Comparison of ENCODE assay signal across 13 cellular contexts in the genomic region with DNA sequence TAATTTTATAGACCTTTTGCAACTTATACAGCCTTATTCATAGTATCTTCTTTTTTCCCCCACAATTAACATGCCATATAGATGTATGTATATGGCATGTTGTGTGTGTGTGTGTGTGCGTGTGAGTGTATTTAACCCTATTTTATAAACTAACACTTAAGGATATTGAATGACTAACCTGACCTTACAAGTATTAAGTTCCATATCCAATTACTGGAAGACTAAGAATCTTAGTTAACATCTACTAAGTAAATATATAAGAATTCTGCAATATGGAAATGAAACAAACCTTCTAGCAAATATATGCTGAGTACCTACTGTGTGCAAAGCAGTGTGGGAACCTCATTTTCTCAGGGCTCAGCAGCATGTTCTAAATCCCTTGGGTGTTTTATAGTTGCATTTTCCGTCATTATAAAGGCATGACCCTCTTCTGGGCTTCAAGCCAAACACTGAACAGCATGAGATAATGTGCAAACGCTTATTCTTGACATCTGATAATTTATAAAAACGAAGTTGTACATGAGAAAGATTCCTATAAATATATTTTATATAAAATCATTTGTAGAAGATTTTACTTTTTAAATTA.
DNase-seq lines count a peak whose midpoint lies in the region; ATAC-seq and TF ChIP-seq lines count a peak whose summit lies in the region.
"Had no signal": no experiment of that assay in that cellular context is flagged by ENCODE, and none has a peak within 500 bp of the region (broad histone marks: within the 10 kb centered on the region; RNA-seq: fewer than 3 reads in every experiment).

No MANE protein-coding gene starts in this region.

- TF ChIP-seq POLR2A in erythroblast (IDR thresholded peaks at IDR 0.05; ENCODE audit: low read length) = no peak

- H3K4me3 Mint-ChIP-seq in effector memory CD8-positive, alpha-beta T cell = no peak overlapping the region
- no peak overlapping the region for H3K4me3 Mint-ChIP-seq in H9
- H3K4me3 Mint-ChIP-seq in endothelial cell (ENCODE audit: unreplicated experiment) = no peak overlapping the region
- H3K4me3 Mint-ChIP-seq: immature natural killer cell had no signal

- H3K9me3 Mint-ChIP-seq in effector memory CD8-positive, alpha-beta T cell = peaks cover 6 to 16% of the 10 kb centered on the region in 2 donors
- H3K9me3 Mint-ChIP-seq in H9 (peaks cover 0 to 6% of the 10 kb centered on the region in 2 experiments; a peak in 3 of 5 replicates), endothelial cell (ENCODE audit: unreplicated experiment) (no peaks in the 10 kb centered on the region)

- no peaks in the 10 kb centered on the region for H3K36me3 Mint-ChIP-seq in effector memory CD8-positive, alpha-beta T cell (ENCODE audit: insufficient read depth)
- H3K36me3 Mint-ChIP-seq in H9 (ENCODE audit: insufficient read depth in 1 of 3, low read depth in 3 of 3) = no peaks in the 10 kb centered on the region
- H3K36me3 Mint-ChIP-seq in endothelial cell (ENCODE audit: low read depth, unreplicated experiment) = no peaks in the 10 kb centered on the region
- H3K36me3 Mint-ChIP-seq: immature natural killer cell had no signal

- H3K79me2 ChIP-seq in H9 (ENCODE audit: insufficient read depth, low read length) = no peaks in the 10 kb centered on the region

- H3K9me3 ChIP-seq in A673 (ENCODE audit: low read depth, low read length, poor library complexity, severe bottlenecking) (no peaks in the 10 kb centered on the region), H9 (ENCODE audit: control insufficient read depth, low read depth, low read length) (no peaks in the 10 kb centered on the region)
- H3K9me3 ChIP-seq: BLaER1 had no signal

- H3K9ac ChIP-seq in H9 (ENCODE audit: extremely low read depth, insufficient read length, low read length) = no peak overlapping the region
- H3K9ac ChIP-seq: BLaER1 had no signal

- ATAC-seq in effector memory CD8-positive, alpha-beta T cell (replicated peaks) = no peak

- no TSS peak for BruUV-seq in A673 (replicated peaks; lab: Mats Ljungman, UMichigan)

- no peak overlapping the region for H3K4ac ChIP-seq in H9 (ENCODE audit: low read depth, low read length)

- H2BK120ac ChIP-seq in H9 (ENCODE audit: low read depth, low read length, poor library complexity, severe bottlenecking) = no peak overlapping the region

- H2BK15ac ChIP-seq in H9 (ENCODE audit: low read depth, low read length) = no peak overlapping the region

- no peak overlapping the region for H4K5ac ChIP-seq in H9 (ENCODE audit: insufficient read length, low read depth, low read length)

- POLR2A ChIA-PET in A673 (lab: Charles Lee; ENCODE audit: low non-redundant PET) = no interaction called here
- POLR2A ChIA-PET in HEK293T (lab: Yijun Ruan, JAX) = no interaction called here

- H3K79me1 ChIP-seq in H9 (ENCODE audit: insufficient read depth, low read depth, low read length, poor library complexity, severe bottlenecking) = no peaks in the 10 kb centered on the region

- no peak overlapping the region for H3K18ac ChIP-seq in H9 (ENCODE audit: insufficient read length, low read depth, low read length)

- H2AK5ac ChIP-seq in H9 (ENCODE audit: insufficient read length, low read length) = no peak overlapping the region

- H2AFZ ChIP-seq in H9 (ENCODE audit: low read length) = no peak overlapping the region

- no peak overlapping the region for H3K27ac Mint-ChIP-seq in effector memory CD8-positive, alpha-beta T cell
- H3K27ac Mint-ChIP-seq in H9 (no peak overlapping the region), endothelial cell (ENCODE audit: unreplicated experiment) (no peak overlapping the region)
- H3K27ac Mint-ChIP-seq: immature natural killer cell had no signal

- TF ChIP-seq CTCF in A673 (conservative IDR thresholded peaks at IDR 0.05; ENCODE audit: low read depth, low read length) (no peak), H9 (conservative IDR thresholded peaks at IDR 0.05) (no peak), endothelial cell (IDR thresholded peaks at IDR 0.05; ENCODE audit: unreplicated experiment) (no peak)

- no peak overlapping the region for H2BK20ac ChIP-seq in H9 (ENCODE audit: low read depth, low read length, poor library complexity, severe bottlenecking)

- H3K4me1 ChIP-seq in A673 (ENCODE audit: insufficient read depth, low read length, poor library complexity, severe bottlenecking) = peaks cover 19% of the 10 kb centered on the region
- no peaks in the 10 kb centered on the region for H3K4me1 ChIP-seq in H9 (ENCODE audit: insufficient read depth, low read length)
- H3K4me1 ChIP-seq: BLaER1 had no signal

- no peak overlapping the region for H3K23ac ChIP-seq in H9 (ENCODE audit: insufficient read length, low read depth, low read length)

- H3K56ac ChIP-seq in H9 (ENCODE audit: insufficient read length, low read depth, low read length) = no peak overlapping the region

- H3K4me2 ChIP-seq in H9 (ENCODE audit: insufficient read depth, insufficient read length, low read length) = no peak overlapping the region
- H3K4me2 ChIP-seq: BLaER1 had no signal

- no peak overlapping the region for H4K8ac ChIP-seq in H9 (replicated peaks; ENCODE audit: insufficient read length, low read depth, low read length)

- H3K27me3 ChIP-seq in A673 (replicated peaks; ENCODE audit: insufficient read depth, low read depth, low read length, poor library complexity) (no peaks in the 10 kb centered on the region), H9 (ENCODE audit: insufficient read depth, low read length) (no peaks in the 10 kb centered on the region)
- H3K27me3 ChIP-seq: BLaER1 had no signal

- CTCF ChIA-PET in A673 (lab: Charles Lee) (no interaction called here), HEK293T (lab: Yijun Ruan, JAX) (no interaction called here)

- H3K27ac ChIP-seq in A673 (ENCODE audit: low read depth, low read length, poor library complexity, severe bottlenecking) (no peak overlapping the region), H9 (ENCODE audit: insufficient read length, low read depth, low read length) (no peak overlapping the region)
- H3K27ac ChIP-seq: BLaER1 had no signal

- H3K4me3 ChIP-seq in A673 (ENCODE audit: low read depth, low read length, poor library complexity, severe bottlenecking) = no peak overlapping the region
- H3K4me3 ChIP-seq: BLaER1 had no signal

- H2BK12ac ChIP-seq in H9 (ENCODE audit: insufficient read length, low read depth, low read length) = no peak overlapping the region

- H3K23me2 ChIP-seq in H9 (ENCODE audit: insufficient read length, low read depth, low read length, poor library complexity, severe bottlenecking) = no peaks in the 10 kb centered on the region

- H2BK5ac ChIP-seq in H9 (ENCODE audit: insufficient read length, low read length) = no peak overlapping the region

- H4K20me1 ChIP-seq in H9 (ENCODE audit: control insufficient read depth, insufficient read depth, insufficient read length) = no peaks in the 10 kb centered on the region
- H4K20me1 ChIP-seq: BLaER1 had no signal

- DNase-seq in A673 (ENCODE audit: low spot score) (peak; percentile 84), HEK293T (ENCODE audit: extremely low spot score) (peak; percentile 28), NCI-H446 (lab: John Stamatoyannopoulos, UW) (peak; percentile 51 to 83), erythroblast (lab: John Stamatoyannopoulos, UW) (peak; percentile 18 to 22), H9 (no peak), endothelial cell (ENCODE audit: low spot score) (no peak)
- no peak for DNase-seq in effector memory CD8-positive, alpha-beta T cell
- no peak for DNase-seq in stimulated activated CD4-positive, alpha-beta T cell treated with anti-CD3 and anti-CD28 coated beads, Interleukin-15, amount 100 ng/mL, for 24 hours
- DNase-seq: immature natural killer cell; KBM-7; stimulated activated naive CD4-positive, alpha-beta T cell; T-helper 2 cell had no signal

- H3T11ph ChIP-seq in H9 (ENCODE audit: low read length) = no peak overlapping the region

- no peak overlapping the region for H4K91ac ChIP-seq in H9 (ENCODE audit: insufficient read length, low read depth, low read length)

- H3K36me3 ChIP-seq in A673 (ENCODE audit: insufficient read depth, low read length, poor library complexity, severe bottlenecking) = no peaks in the 10 kb centered on the region
- H3K36me3 ChIP-seq: BLaER1 had no signal

- H3K27me3 Mint-ChIP-seq in effector memory CD8-positive, alpha-beta T cell = no peaks in the 10 kb centered on the region
- no peaks in the 10 kb centered on the region for H3K27me3 Mint-ChIP-seq in H9 (ENCODE audit: low read depth)
- no peaks in the 10 kb centered on the region for H3K27me3 Mint-ChIP-seq in endothelial cell (ENCODE audit: unreplicated experiment)

- no CpG with 5 or more reads among the region's 4 CpGs for WGBS in H9 (ENCODE audit: extremely low coverage, insufficient read length, low lambda C conversion rate)

- H3K14ac ChIP-seq in H9 (ENCODE audit: insufficient read depth, low read length) = no peak overlapping the region

- no peaks in the 10 kb centered on the region for H3K4me1 Mint-ChIP-seq in effector memory CD8-positive, alpha-beta T cell (ENCODE audit: low read depth in 2 of 2)
- H3K4me1 Mint-ChIP-seq in H9 (no peaks in the 10 kb centered on the region), endothelial cell (ENCODE audit: unreplicated experiment) (peaks cover 2% of the 10 kb centered on the region)
- H3K4me1 Mint-ChIP-seq: immature natural killer cell had no signal

- intact Hi-C loops in A673 (cut with micrococcal nuclease; ENCODE audit: unreplicated experiment) = no loop called here

TF ChIP-seq in HEK293T, 16 proteins besides CTCF, POLR2A, EP300 and RAD21:
- TF ChIP-seq, protein P1, sequence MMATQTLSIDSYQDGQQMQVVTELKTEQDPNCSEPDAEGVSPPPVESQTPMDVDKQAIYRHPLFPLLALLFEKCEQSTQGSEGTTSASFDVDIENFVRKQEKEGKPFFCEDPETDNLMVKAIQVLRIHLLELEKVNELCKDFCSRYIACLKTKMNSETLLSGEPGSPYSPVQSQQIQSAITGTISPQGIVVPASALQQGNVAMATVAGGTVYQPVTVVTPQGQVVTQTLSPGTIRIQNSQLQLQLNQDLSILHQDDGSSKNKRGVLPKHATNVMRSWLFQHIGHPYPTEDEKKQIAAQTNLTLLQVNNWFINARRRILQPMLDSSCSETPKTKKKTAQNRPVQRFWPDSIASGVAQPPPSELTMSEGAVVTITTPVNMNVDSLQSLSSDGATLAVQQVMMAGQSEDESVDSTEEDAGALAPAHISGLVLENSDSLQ (IDR thresholded peaks at IDR 0.05) = 0 out of 2 replicates have a peak, but pooled peaks have one; percentile 18
- TF ChIP-seq CTBP1 (IDR thresholded peaks at IDR 0.05; ENCODE audit: borderline replicate concordance) (peak; percentile 51; the same call in 1 of the 2 replicates), ARNT (IDR thresholded peaks at IDR 0.05) (peak; percentile 61; the same call in 1 of the 2 replicates), L3MBTL2 (conservative IDR thresholded peaks at IDR 0.05) (peak; percentile 20; the same call in 1 of the 2 replicates), TARDBP (IDR thresholded peaks at IDR 0.05) (no peak)

Comparison
In these comparisons a context has a peak if more than half of its experiments do, and no peak if none do; other contexts are left out.
1. DNase-seq: peak in A673 (single experiment), HEK293T (single experiment), NCI-H446 (2 of 2) and erythroblast (2 of 2); none in effector memory CD8-positive, alpha-beta T cell (0 of 3), H9 (single experiment), endothelial cell (single experiment) and stimulated activated CD4-positive, alpha-beta T cell treated with anti-CD3 and anti-CD28 coated beads, Interleukin-15, amount 100 ng/mL, for 24 hours (single experiment).